Comparison of ENCODE assay signal across 11 cellular contexts in the genomic region with DNA sequence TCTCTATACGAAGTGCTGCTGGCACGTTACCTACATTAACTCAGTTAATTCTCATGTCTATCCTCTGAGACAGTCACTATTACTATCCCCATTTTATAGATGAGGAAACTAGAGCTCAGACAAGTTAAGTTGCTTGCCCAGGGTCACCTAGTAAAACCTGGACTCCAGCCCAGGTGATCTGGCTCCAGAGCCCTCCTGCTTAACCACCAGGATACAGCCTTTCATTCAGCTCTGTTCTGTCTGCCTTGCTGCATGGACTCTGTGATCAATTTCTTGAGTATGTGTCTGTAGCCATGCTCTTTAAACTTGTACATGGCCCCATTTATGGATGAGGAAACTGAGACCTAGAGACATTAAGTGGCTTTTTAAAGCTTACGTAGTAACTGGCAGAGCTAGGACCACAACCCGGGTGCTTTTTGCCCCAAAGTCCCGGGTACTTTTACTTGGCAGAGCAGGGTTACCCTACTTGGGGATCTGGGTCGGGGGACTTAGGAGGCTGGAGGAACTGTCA. TPM values are rescaled to one million over a fixed set of nuclear protein-coding genes. Genes with fewer than 3 reads are reported as not detected.
DNase-seq lines count a peak whose midpoint lies in the region; ATAC-seq and TF ChIP-seq lines count a peak whose summit lies in the region.
"Had no signal": no experiment of that assay in that cellular context is flagged by ENCODE, and none has a peak within 500 bp of the region (broad histone marks: within the 10 kb centered on the region; RNA-seq: fewer than 3 reads in every experiment).

No MANE protein-coding gene starts in this region.

- intact Hi-C loops in HCT116 (cut with micrococcal nuclease): loop anchor here (1.0 to 5.0 kb wide), 3 partner anchors 41 to 261 kb away; no protein-coding TSS in a partner anchor

- peak overlapping the region; percentile 72; the same call in 1 of the 2 replicates for H3K4me2 ChIP-seq in HCT116 (ENCODE audit: low read length)
- peak overlapping the region; percentile 74 for H3K4me2 ChIP-seq in mesenchymal stem cell (ENCODE audit: low read length, poor library complexity, severe bottlenecking)

- no peak overlapping the region for H3K4me3 ChIP-seq in HCT116 (replicated peaks in 1 of 2; ENCODE audit: low read depth in 1 of 2, low read length in 2 of 2)
- H3K4me3 ChIP-seq in mesenchymal stem cell (ENCODE audit: insufficient read depth in 1 of 2, low read depth in 1 of 2, low read length in 2 of 2): peak overlapping the region in 1 of 2 experiments; percentile 93

- H2AFZ ChIP-seq in HCT116 (ENCODE audit: low read depth, low read length, poor library complexity, severe bottlenecking): no peak overlapping the region
- H2AFZ ChIP-seq in mesenchymal stem cell (ENCODE audit: low read depth, low read length): no peak overlapping the region

- H4K91ac ChIP-seq in mesenchymal stem cell (ENCODE audit: low read length): no peak overlapping the region

- H3K9me3 ChIP-seq in HCT116 (ENCODE audit: control insufficient read depth in 1 of 2, insufficient read depth in 1 of 2, low read depth in 1 of 2, low read length in 2 of 2) (no peaks in the 10 kb centered on the region), mesenchymal stem cell (ENCODE audit: control insufficient read depth, low read length) (no peaks in the 10 kb centered on the region)

- peaks cover 25 to 37% of the 10 kb centered on the region in 2 experiments for H3K36me3 ChIP-seq in HCT116 (ENCODE audit: control insufficient read depth in 1 of 2, insufficient read depth in 2 of 2, low read length in 2 of 2)
- H3K36me3 ChIP-seq in mesenchymal stem cell (ENCODE audit: control insufficient read depth in 1 of 2, insufficient read depth in 2 of 2, low read depth in 1 of 2, low read length in 2 of 2): peaks cover 59 to 78% of the 10 kb centered on the region in 2 experiments

- H3K27ac ChIP-seq in 22Rv1: peak overlapping the region; percentile 40
- peak overlapping the region; percentile 64; the same call in 1 of the 2 replicates for H3K27ac ChIP-seq in HCT116 (ENCODE audit: low read depth, low read length)
- peak overlapping the region; percentile 68 for H3K27ac ChIP-seq in mesenchymal stem cell (ENCODE audit: low read length, poor library complexity, severe bottlenecking)

- TF ChIP-seq CTCF in 22Rv1 (IDR thresholded peaks at IDR 0.05) (no peak), HCT116 (IDR thresholded peaks at IDR 0.05 in 2 of 3, conservative IDR thresholded peaks at IDR 0.05 in 1 of 3; ENCODE audit: borderline replicate concordance in 1 of 3, insufficient read depth in 1 of 3, low read depth in 2 of 3, low read length in 2 of 3) (no peak)

- H3K27me3 ChIP-seq in HCT116 (ENCODE audit: insufficient read depth, low read length) (no peaks in the 10 kb centered on the region), mesenchymal stem cell (ENCODE audit: control insufficient read depth in 1 of 2, insufficient read depth in 1 of 2, low read length in 2 of 2) (no peaks in the 10 kb centered on the region)

- CTCF ChIA-PET in HCT116 (lab: Charles Lee): no interaction called here

- peaks cover 27% of the 10 kb centered on the region for H3K4me1 Mint-ChIP-seq in activated naive CD8-positive, alpha-beta T cell treated with anti-CD3 and anti-CD28 coated beads, Interleukin-2, amount 10 ng/mL, durations not matched to agents 7 days and 5 days

- DNase-seq in HCT116 (ENCODE audit: low read depth, low spot score) (no peak), mesenchymal stem cell (no peak), activated gamma-delta T cell (lab: John Stamatoyannopoulos, UW) (no peak), NCI-H187 treated with DMSO at 0.1 percent for 48 hours (lab: John Stamatoyannopoulos, UW) (no peak)
- no peak for DNase-seq in activated naive CD8-positive, alpha-beta T cell treated with anti-CD3 and anti-CD28 coated beads, Interleukin-2, amount 10 ng/mL, durations not matched to agents 7 days and 5 days
- no peak for DNase-seq in stimulated activated naive CD4-positive, alpha-beta T cell (lab: John Stamatoyannopoulos, UW)
- DNase-seq: NCI-H1092 treated with DMSO at 0.1 percent for 48 hours had no signal

- H3K27me3 Mint-ChIP-seq in activated naive CD8-positive, alpha-beta T cell treated with anti-CD3 and anti-CD28 coated beads, Interleukin-2, amount 10 ng/mL, durations not matched to agents 7 days and 5 days: no peaks in the 10 kb centered on the region

- no peak overlapping the region for H3K4me3 Mint-ChIP-seq in activated naive CD8-positive, alpha-beta T cell treated with anti-CD3 and anti-CD28 coated beads, Interleukin-2, amount 10 ng/mL, durations not matched to agents 7 days and 5 days
- H3K4me3 Mint-ChIP-seq: neural crest cell had no signal

- RAD21 ChIA-PET in HCT116 (lab: Charles Lee; ENCODE audit: low non-redundant PET in 1 of 2, low total read pairs in 2 of 2, uncharacterized antibody in 2 of 2, unreplicated experiment in 2 of 2): no interaction called here

- H3K27ac Mint-ChIP-seq in activated naive CD8-positive, alpha-beta T cell treated with anti-CD3 and anti-CD28 coated beads, Interleukin-2, amount 10 ng/mL, durations not matched to agents 7 days and 5 days: peak overlapping the region; percentile 74

- H2BK12ac ChIP-seq in mesenchymal stem cell (ENCODE audit: low read length in 2 of 2): no peak overlapping the region

- H3K4me1 ChIP-seq in HCT116 (ENCODE audit: control insufficient read depth in 1 of 2, insufficient read depth in 2 of 2, low read length in 2 of 2) (peaks cover 31 to 41% of the 10 kb centered on the region in 2 experiments), mesenchymal stem cell (ENCODE audit: control insufficient read depth, insufficient read depth, low read depth, low read length) (peaks cover 38% of the 10 kb centered on the region)

- H3K36me3 Mint-ChIP-seq in activated naive CD8-positive, alpha-beta T cell treated with anti-CD3 and anti-CD28 coated beads, Interleukin-2, amount 10 ng/mL, durations not matched to agents 7 days and 5 days: peaks cover 30% of the 10 kb centered on the region

- H2BK120ac ChIP-seq in mesenchymal stem cell (ENCODE audit: low read depth, low read length): no peak overlapping the region

- peaks cover 59% of the 10 kb centered on the region for H3K79me2 ChIP-seq in HCT116 (ENCODE audit: insufficient read depth, low read length)

- TF ChIP-seq RAD21 in HCT116 (IDR thresholded peaks at IDR 0.05; ENCODE audit: low read depth): no peak

- no peak for ATAC-seq in HCT116
- ATAC-seq in activated naive CD8-positive, alpha-beta T cell treated with anti-CD3 and anti-CD28 coated beads, Interleukin-2, amount 10 ng/mL, durations not matched to agents 7 days and 5 days (ENCODE audit: low read depth): no peak
- ATAC-seq in GM18873 (IDR thresholded peaks at IDR 0.05; ENCODE audit: low FRiP score, unreplicated experiment): no peak

- TF ChIP-seq POLR2A in HCT116 (IDR thresholded peaks at IDR 0.05; ENCODE audit: borderline replicate concordance, extremely low read depth, insufficient read depth, insufficient read length): no peak

- H4K20me1 ChIP-seq in HCT116 (ENCODE audit: insufficient read depth): peaks cover 4% of the 10 kb centered on the region; the same call in 1 of the 2 replicates

- no peak overlapping the region for H3K4ac ChIP-seq in mesenchymal stem cell (ENCODE audit: low read depth in 1 of 2, low read length in 2 of 2)

- no peak overlapping the region for H2BK15ac ChIP-seq in mesenchymal stem cell (ENCODE audit: low read depth, poor library complexity, severe bottlenecking)

- no peak overlapping the region for H4K8ac ChIP-seq in mesenchymal stem cell (ENCODE audit: low read length)

- H3K9ac ChIP-seq in HCT116 (ENCODE audit: low read length) (peak overlapping the region; percentile 54; the same call in 1 of the 2 replicates), mesenchymal stem cell (ENCODE audit: low read length) (peak overlapping the region; percentile 99)

- H3K23ac ChIP-seq in mesenchymal stem cell (ENCODE audit: low read length in 2 of 2): no peak overlapping the region

- no peaks in the 10 kb centered on the region for H3K9me2 ChIP-seq in HCT116 (ENCODE audit: insufficient read depth)

- H2BK5ac ChIP-seq in mesenchymal stem cell (ENCODE audit: low read depth, low read length, poor library complexity, severe bottlenecking): no peak overlapping the region

- no peaks in the 10 kb centered on the region for H3K79me1 ChIP-seq in mesenchymal stem cell (replicated peaks; ENCODE audit: low read length, poor library complexity, severe bottlenecking)

- POLR2A ChIA-PET in HCT116 (lab: Charles Lee): interaction anchor here (0.6 to 1.8 kb wide), 7 partner anchors 10 to 69 kb away, joined by 3 to 11 read pairs (median 4); no protein-coding TSS in a partner anchor
- POLR2A ChIA-PET in activated naive CD8-positive, alpha-beta T cell treated with anti-CD3 and anti-CD28 coated beads, Interleukin-2, amount 10 ng/mL, durations not matched to agents 7 days and 5 days (lab: Charles Lee): interaction anchor here (1.3 to 2.6 kb wide), 2 partner anchors 9 to 89 kb away, joined by 4 to 17 read pairs; a partner anchor contains a TSS

- BruUV-seq in HCT116 (replicated peaks; lab: Mats Ljungman, UMichigan): no TSS peak

- 96% methylated on average over 6 of the region's 6 CpGs for WGBS in mesenchymal stem cell

- no peak overlapping the region for H3K18ac ChIP-seq in mesenchymal stem cell (ENCODE audit: low read depth in 1 of 2, low read length in 2 of 2)

- no peaks in the 10 kb centered on the region for H3K9me3 Mint-ChIP-seq in activated naive CD8-positive, alpha-beta T cell treated with anti-CD3 and anti-CD28 coated beads, Interleukin-2, amount 10 ng/mL, durations not matched to agents 7 days and 5 days
- H3K9me3 Mint-ChIP-seq: neural crest cell had no signal

- H3K14ac ChIP-seq in mesenchymal stem cell (ENCODE audit: low read length in 2 of 2): no peak overlapping the region

- H2AK5ac ChIP-seq in mesenchymal stem cell (ENCODE audit: low read length, severe bottlenecking): no peak overlapping the region

TF ChIP-seq in HCT116, 20 proteins besides CTCF, POLR2A, EP300 and RAD21:
- no peak for TF ChIP-seq YY1 (IDR thresholded peaks at IDR 0.05; ENCODE audit: extremely low read depth, insufficient replicate concordance, low read depth, low read length)
- peak; percentile 19; the same call in 1 of the 2 replicates for TF ChIP-seq POLR2AphosphoS5 (IDR thresholded peaks at IDR 0.05; ENCODE audit: low read depth, low read length)

RNA-seq across cellular contexts. Expression of a gene that starts 4.7 kb away (rescaled TPM):
- total RNA-seq in HCT116 (2021; ENCODE audit: unreplicated experiment): 179 TPM
- polyA plus RNA-seq in HCT116 (2012): 218 and 229 TPM in 2 replicates
- total RNA-seq in activated naive CD8-positive, alpha-beta T cell treated with anti-CD3 and anti-CD28 coated beads, Interleukin-2, amount 10 ng/mL, durations not matched to agents 7 days and 5 days: 10 to 100 TPM; 25.1 to 25.9 TPM
- 604 TPM for polyA plus RNA-seq in mesenchymal stem cell (2013, experiment 1 of 2)
- polyA plus RNA-seq in mesenchymal stem cell (2013, experiment 2 of 2): 615 TPM

RNA-seq across cellular contexts. Expression of a gene that starts 14.4 kb away (rescaled TPM):
- 0.05 TPM for total RNA-seq in HCT116 (2021; ENCODE audit: unreplicated experiment)
- polyA plus RNA-seq in HCT116 (2012): 0.02 and 0.03 TPM in 2 replicates
- not detected for total RNA-seq in activated naive CD8-positive, alpha-beta T cell treated with anti-CD3 and anti-CD28 coated beads, Interleukin-2, amount 10 ng/mL, durations not matched to agents 7 days and 5 days
- 0.01 TPM for polyA plus RNA-seq in mesenchymal stem cell (2013, experiment 1 of 2)
- 0.01 TPM for polyA plus RNA-seq in mesenchymal stem cell (2013, experiment 2 of 2)
- total RNA-seq: neural crest cell, SK-MEL-5 had no signal
